ENCODE assay signal across 22 cellular contexts in the genomic region with DNA sequence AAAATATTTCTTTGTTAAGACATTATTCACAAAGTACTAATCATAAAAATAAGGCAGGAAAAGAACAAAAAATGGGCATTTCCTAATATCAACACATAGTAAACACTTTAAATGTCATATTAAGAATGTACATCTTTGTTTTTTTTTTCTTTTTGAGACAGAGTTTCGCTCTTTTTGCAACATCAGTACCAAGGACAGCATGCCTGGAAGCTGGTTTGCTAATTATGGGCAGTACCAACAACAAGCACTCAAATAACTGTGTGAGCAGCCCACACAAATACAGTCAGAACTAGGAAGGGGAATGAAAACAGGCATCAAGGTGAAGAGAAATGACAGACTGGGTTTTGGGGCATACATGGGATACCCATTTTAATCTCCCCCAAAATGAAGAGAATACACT.
"Had no signal": no experiment of that assay in that cellular context is flagged by ENCODE, and none has a peak within 500 bp of the region (broad histone marks: within the 10 kb centered on the region; RNA-seq: fewer than 3 reads in every experiment).

No MANE protein-coding gene starts in this region.

- H3K79me2 ChIP-seq: parathyroid adenoma had no signal

- H3K27ac Mint-ChIP-seq: immature natural killer cell; nephron; stimulated activated memory B cell treated with anti-CD40 and anti-IgM and Interleukin-4, amounts not matched to agents 10 μg/mL and 1 μg/mL and 100 μg/mL, for 72 hours; stimulated activated naive CD8-positive, alpha-beta T cell treated with anti-CD3 and anti-CD28 coated beads, Interleukin-15, Interleukin-2, amounts not matched to agents 100 ng/mL and 50 ng/mL, for 24 hours had no signal

- FAIRE-seq: keratinocyte had no signal

- H3K4me1 ChIP-seq: esophagus squamous epithelium, parathyroid adenoma, prostate gland, spleen, tibial artery, upper lobe of left lung, uterus had no signal

- H3K4me1 Mint-ChIP-seq: immature natural killer cell; naive B cell; nephron; stimulated activated memory B cell treated with anti-CD40 and anti-IgM and Interleukin-4, amounts not matched to agents 10 μg/mL and 1 μg/mL and 100 μg/mL, for 72 hours had no signal

- H3K36me3 ChIP-seq: esophagus squamous epithelium, prostate gland, spleen, tibial artery, upper lobe of left lung, uterus had no signal

- H2AFZ ChIP-seq: parathyroid adenoma had no signal

- H3K36me3 Mint-ChIP-seq: immature natural killer cell; naive B cell; stimulated activated memory B cell treated with anti-CD40 and anti-IgM and Interleukin-4, amounts not matched to agents 10 μg/mL and 1 μg/mL and 100 μg/mL, for 72 hours had no signal

- DNase-seq: dermis blood vessel endothelial cell; esophagus squamous epithelium; foreskin fibroblast; immature natural killer cell; left ventricle myocardium superior; mesendoderm; naive B cell; retina; spleen; stimulated activated CD4-positive, alpha-beta T cell treated with anti-CD3 and anti-CD28 coated beads, Interleukin-15, amount 100 ng/mL, for 24 hours; stimulated activated CD4-positive, alpha-beta T cell treated with anti-CD3 and anti-CD28 coated beads, Interleukin-1b, Interleukin-23, amount 100 ng/mL, for 48 hours; stimulated activated CD4-positive, alpha-beta T cell treated with anti-CD3 and anti-CD28 coated beads, Interleukin-4, amount 100 ng/mL, for 24 hours; tibial artery; upper lobe of left lung; uterus had no signal

- H3K4me3 ChIP-seq: esophagus squamous epithelium, prostate gland, spleen, tibial artery, upper lobe of left lung, uterus had no signal

- H3K9me3 ChIP-seq: esophagus squamous epithelium, prostate gland, tibial artery, upper lobe of left lung, uterus had no signal

- H3K27me3 Mint-ChIP-seq: naive B cell; stimulated activated memory B cell treated with anti-CD40 and anti-IgM and Interleukin-4, amounts not matched to agents 10 μg/mL and 1 μg/mL and 100 μg/mL, for 72 hours; stimulated activated naive CD8-positive, alpha-beta T cell treated with anti-CD3 and anti-CD28 coated beads, Interleukin-15, Interleukin-2, amounts not matched to agents 100 ng/mL and 50 ng/mL, for 24 hours had no signal

- H3K27ac ChIP-seq: esophagus squamous epithelium, parathyroid adenoma, prostate gland, spleen, tibial artery, upper lobe of left lung, uterus had no signal

- H3K9me3 Mint-ChIP-seq: nephron; stimulated activated naive CD8-positive, alpha-beta T cell treated with anti-CD3 and anti-CD28 coated beads, Interleukin-15, Interleukin-2, amounts not matched to agents 100 ng/mL and 50 ng/mL, for 24 hours had no signal

- H3K9ac ChIP-seq: parathyroid adenoma had no signal

- H3K4me3 Mint-ChIP-seq: immature natural killer cell; naive B cell; nephron; stimulated activated memory B cell treated with anti-CD40 and anti-IgM and Interleukin-4, amounts not matched to agents 10 μg/mL and 1 μg/mL and 100 μg/mL, for 72 hours; stimulated activated naive CD8-positive, alpha-beta T cell treated with anti-CD3 and anti-CD28 coated beads, Interleukin-15, Interleukin-2, amounts not matched to agents 100 ng/mL and 50 ng/mL, for 24 hours had no signal

- H3K27me3 ChIP-seq: esophagus squamous epithelium, spleen, tibial artery, upper lobe of left lung, uterus had no signal

- ATAC-seq: left ventricle myocardium superior; sciatic nerve; stimulated activated memory B cell treated with anti-CD40 and anti-IgM and Interleukin-4, amounts not matched to agents 10 μg/mL and 1 μg/mL and 100 μg/mL, for 72 hours had no signal
